ENCODE assay signal across 17 cellular contexts in the genomic region with DNA sequence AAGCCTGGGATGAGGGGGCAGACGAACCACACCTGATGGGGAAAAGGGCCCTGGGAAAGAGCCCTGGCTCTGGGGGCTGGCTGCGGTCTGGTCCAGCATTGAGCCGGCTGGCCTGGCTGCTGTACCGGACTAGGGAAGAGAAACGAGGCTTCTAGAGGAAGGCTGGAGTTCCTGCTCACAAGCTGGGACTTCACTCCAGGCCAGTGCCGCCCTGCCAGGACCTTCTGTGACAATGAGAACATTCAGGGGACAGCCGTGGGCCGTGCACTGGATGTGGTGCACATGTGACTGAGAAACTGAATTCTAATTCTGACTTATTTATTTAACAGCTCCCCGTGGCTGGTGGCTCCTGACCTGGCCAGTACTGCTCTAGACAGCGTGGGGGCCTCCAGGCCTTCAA.
"Had no signal": no experiment of that assay in that cellular context is flagged by ENCODE, and none has a peak within 500 bp of the region (broad histone marks: within the 10 kb centered on the region; RNA-seq: fewer than 3 reads in every experiment).

No MANE protein-coding gene starts in this region.

- DNase-seq: activated B cell treated with CpG ODN at 0.5 μM for 24 hours; activated CD4-positive, alpha-beta memory T cell treated with anti-CD3 and anti-CD28 coated beads for 36 hours; activated CD4-positive, alpha-beta T cell treated with anti-CD3 and anti-CD28 coated beads for 4 hours; activated naive CD8-positive, alpha-beta T cell treated with anti-CD3 and anti-CD28 coated beads for 36 hours; activated T-cell treated with anti-CD3 and anti-CD28 coated beads for 4 hours; amniotic stem cell; effector memory CD4-positive, alpha-beta T cell; kidney; sigmoid colon; stimulated activated CD4-positive, alpha-beta T cell treated with anti-CD3 and anti-CD28 coated beads, Interleukin-4, amount 100 ng/mL, for 4 hours; T-cell; thyroid gland; uterus had no signal

- ATAC-seq: left lung; SK-N-SH treated with all-trans-retinoic acid at 6 μM for 48 hours; stimulated activated memory B cell treated with anti-CD40 and anti-IgM and Interleukin-4, amounts not matched to agents 10 μg/mL and 1 μg/mL and 100 μg/mL, for 72 hours; T-cell had no signal

- H3K27ac ChIP-seq: hepatocyte, left lung, sigmoid colon, thyroid gland, uterus had no signal
